22 cellular contexts compared by ENCODE assay signal in genomic region chr14:72540836-72541235, GRCh38.
DNase-seq lines count a peak whose midpoint lies in the region; ATAC-seq and TF ChIP-seq lines count a peak whose summit lies in the region.
"Had no signal": no experiment of that assay in that cellular context is flagged by ENCODE, and none has a peak within 500 bp of the region (broad histone marks: within the 10 kb centered on the region; RNA-seq: fewer than 3 reads in every experiment).

No MANE protein-coding gene starts in this region.

- H3K27me3 ChIP-seq in BLaER1 (no peaks in the 10 kb centered on the region), SU-DHL-6 (ENCODE audit: low read length) (no peaks in the 10 kb centered on the region), osteoblast (ENCODE audit: insufficient read depth, low read length) (peaks cover 3% of the 10 kb centered on the region)
- H3K27me3 ChIP-seq: BE2C had no signal

- POLR2A ChIA-PET in HEK293 (lab: Yijun Ruan, JAX), result no interaction called here

- no peaks in the 10 kb centered on the region for H3F3A ChIP-seq in SU-DHL-6 (ENCODE audit: insufficient read depth)

- ATAC-seq in stimulated activated memory B cell treated with anti-CD40 and anti-IgM and Interleukin-4, amounts not matched to agents 10 μg/mL and 1 μg/mL and 100 μg/mL, for 72 hours, result no peak
- no peak for ATAC-seq in HG02885 (IDR thresholded peaks at IDR 0.05; ENCODE audit: poor library complexity, unreplicated experiment)
- ATAC-seq: A549; CD8-positive, alpha-beta T cell; GM12878; GM23338; HCT116 had no signal

- H3K4me1 Mint-ChIP-seq in stimulated activated memory B cell treated with anti-CD40 and anti-IgM and Interleukin-4, amounts not matched to agents 10 μg/mL and 1 μg/mL and 100 μg/mL, for 72 hours, result peaks cover 56% of the 10 kb centered on the region

- no peak overlapping the region for H2AFZ ChIP-seq in SU-DHL-6 (ENCODE audit: low read depth, low read length, severe bottlenecking)
- H2AFZ ChIP-seq in osteoblast (ENCODE audit: low read length), result no peak overlapping the region

- CTCF ChIA-PET in HEK293 (lab: Yijun Ruan, JAX), result no interaction called here

- no peak overlapping the region for H3K27ac Mint-ChIP-seq in stimulated activated memory B cell treated with anti-CD40 and anti-IgM and Interleukin-4, amounts not matched to agents 10 μg/mL and 1 μg/mL and 100 μg/mL, for 72 hours
- H3K27ac Mint-ChIP-seq: CD4-positive, CD25-positive, alpha-beta regulatory T cell; CD8-positive, alpha-beta T cell; GM23338; H9 had no signal

- H3K36me3 Mint-ChIP-seq in stimulated activated memory B cell treated with anti-CD40 and anti-IgM and Interleukin-4, amounts not matched to agents 10 μg/mL and 1 μg/mL and 100 μg/mL, for 72 hours, result no peaks in the 10 kb centered on the region
- H3K36me3 Mint-ChIP-seq: CD4-positive, CD25-positive, alpha-beta regulatory T cell; CD8-positive, alpha-beta T cell had no signal

- H3K27ac ChIP-seq in BLaER1, result no peak overlapping the region
- H3K27ac ChIP-seq in HEK293 (ENCODE audit: extremely low read depth, low read depth, low read length), result no peak overlapping the region
- no peak overlapping the region for H3K27ac ChIP-seq in SU-DHL-6 (ENCODE audit: low read depth, low read length)
- no peak overlapping the region for H3K27ac ChIP-seq in osteoblast (ENCODE audit: low read depth, low read length)
- H3K27ac ChIP-seq: A549, C4-2B had no signal

- no peaks in the 10 kb centered on the region for H3K27me3 Mint-ChIP-seq in stimulated activated memory B cell treated with anti-CD40 and anti-IgM and Interleukin-4, amounts not matched to agents 10 μg/mL and 1 μg/mL and 100 μg/mL, for 72 hours

- TF ChIP-seq CTCF in HEK293 (tag by site-specific recombination; IDR thresholded peaks at IDR 0.05) (no peak), SU-DHL-6 (IDR thresholded peaks at IDR 0.05; ENCODE audit: insufficient read depth, low read length, poor library complexity, severe bottlenecking) (peak; percentile 10), osteoblast (IDR thresholded peaks at IDR 0.05; ENCODE audit: extremely low read depth, low read depth, low read length) (no peak)

- H3K9me3 Mint-ChIP-seq in stimulated activated memory B cell treated with anti-CD40 and anti-IgM and Interleukin-4, amounts not matched to agents 10 μg/mL and 1 μg/mL and 100 μg/mL, for 72 hours, result no peaks in the 10 kb centered on the region
- H3K9me3 Mint-ChIP-seq: CD8-positive, alpha-beta T cell; GM23338; H9 had no signal

- DNase-seq in osteoblast (ENCODE audit: insufficient read length, low spot score, missing footprints) (peak; percentile 66), T-helper 9 cell (no peak)
- DNase-seq: 8988T; ACHN; AML-193; BE2C; Caco-2; CD4-positive, CD25-positive, alpha-beta regulatory T cell; CD8-positive, alpha-beta T cell; DMS153; DND-41; H9 had no signal

- no peaks in the 10 kb centered on the region for H3K79me2 ChIP-seq in SU-DHL-6 (ENCODE audit: insufficient read depth, low read length)
- H3K79me2 ChIP-seq in osteoblast (ENCODE audit: insufficient read depth, low read length), result no peaks in the 10 kb centered on the region

- H3K4me2 ChIP-seq in BLaER1 (peak overlapping the region; percentile 85), SU-DHL-6 (ENCODE audit: low read depth, low read length, poor library complexity, severe bottlenecking) (no peak overlapping the region), osteoblast (ENCODE audit: insufficient read depth, low read length) (no peak overlapping the region)
- H3K4me2 ChIP-seq: A549, GM23338 had no signal

- H3K9me2 ChIP-seq in SU-DHL-6 (replicated peaks; ENCODE audit: insufficient read depth, low read length), result no peaks in the 10 kb centered on the region

- H3K36me3 ChIP-seq in BLaER1, result no peaks in the 10 kb centered on the region
- no peaks in the 10 kb centered on the region for H3K36me3 ChIP-seq in HEK293 (ENCODE audit: control insufficient read depth in 2 of 2, insufficient read depth in 1 of 2, low read length in 2 of 2)
- H3K36me3 ChIP-seq in SU-DHL-6 (ENCODE audit: low read length), result no peaks in the 10 kb centered on the region
- H3K36me3 ChIP-seq in osteoblast (ENCODE audit: insufficient read depth, low read length), result no peaks in the 10 kb centered on the region
- H3K36me3 ChIP-seq: BE2C had no signal

- H3K4me1 ChIP-seq in BLaER1 (peaks cover 79% of the 10 kb centered on the region), HEK293 (ENCODE audit: control insufficient read depth, insufficient read depth, low read length) (no peaks in the 10 kb centered on the region), osteoblast (ENCODE audit: insufficient read depth, low read length) (peaks cover 4% of the 10 kb centered on the region)
- H3K4me1 ChIP-seq: A549, Caco-2 had no signal

- 0 out of 2 replicates have a peak, but pooled peaks cover 4% of the 10 kb centered on the region for H3K9me3 ChIP-seq in BLaER1
- no peaks in the 10 kb centered on the region for H3K9me3 ChIP-seq in HEK293 (ENCODE audit: control insufficient read depth, insufficient read depth, low read depth, low read length)
- no peaks in the 10 kb centered on the region for H3K9me3 ChIP-seq in SU-DHL-6 (ENCODE audit: insufficient read depth, low read length)
- H3K9me3 ChIP-seq in osteoblast (ENCODE audit: low read depth, low read length), result no peaks in the 10 kb centered on the region
- H3K9me3 ChIP-seq: A549, BE2C, Caco-2 had no signal

- H3K4me3 ChIP-seq in BLaER1 (no peak overlapping the region), HEK293 (ENCODE audit: low read depth, low read length) (no peak overlapping the region), SU-DHL-6 (ENCODE audit: insufficient read depth, low read length, poor library complexity, severe bottlenecking) (no peak overlapping the region), osteoblast (ENCODE audit: insufficient read depth, low read length) (no peak overlapping the region)
- H3K4me3 ChIP-seq: A549, GM12878, GM23338 had no signal

- H3K9ac ChIP-seq in BLaER1 (no peak overlapping the region), SU-DHL-6 (ENCODE audit: low read length) (no peak overlapping the region)

- no peaks in the 10 kb centered on the region for H4K20me1 ChIP-seq in BLaER1
- no peaks in the 10 kb centered on the region for H4K20me1 ChIP-seq in SU-DHL-6 (ENCODE audit: low read depth, low read length)
- H4K20me1 ChIP-seq in osteoblast (ENCODE audit: insufficient read depth, low read length), result no peaks in the 10 kb centered on the region

- no peak overlapping the region for H3K4me3 Mint-ChIP-seq in stimulated activated memory B cell treated with anti-CD40 and anti-IgM and Interleukin-4, amounts not matched to agents 10 μg/mL and 1 μg/mL and 100 μg/mL, for 72 hours
- H3K4me3 Mint-ChIP-seq: CD4-positive, CD25-positive, alpha-beta regulatory T cell; CD8-positive, alpha-beta T cell; GM23338; H9 had no signal

TF ChIP-seq in HEK293, 187 proteins besides CTCF, POLR2A, EP300 and RAD21:
- no peak for TF ChIP-seq ZBTB8A (tag by site-specific recombination; IDR thresholded peaks at IDR 0.05)
- 0 out of 2 replicates have a peak, but pooled peaks have one; percentile 22 for TF ChIP-seq SCRT2 (tag by site-specific recombination; IDR thresholded peaks at IDR 0.05)
- TF ChIP-seq WT1 (tag by site-specific recombination; IDR thresholded peaks at IDR 0.05), result no peak
TF ChIP-seq in HEK293: peak in this region for 1.
